In the genomic region with DNA sequence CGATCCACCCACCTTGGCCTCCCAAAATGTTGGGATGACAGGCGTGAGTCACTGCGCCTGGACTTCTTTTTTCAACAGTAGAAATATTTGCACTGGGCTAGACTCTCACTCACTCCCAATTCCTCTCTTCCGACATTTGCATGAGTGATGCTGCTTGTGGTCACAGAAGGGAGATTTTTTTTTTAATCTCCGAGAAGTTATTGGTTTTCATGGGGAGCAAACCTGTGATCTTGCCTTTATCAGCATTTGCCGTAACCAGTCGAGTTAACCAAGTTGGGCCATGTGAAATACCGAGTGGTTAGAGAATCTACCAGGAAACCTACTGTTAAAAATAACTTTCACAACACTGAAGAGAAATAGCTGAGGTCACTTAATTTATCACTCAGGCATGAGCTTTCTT, we compare ENCODE assay signal across 21 cellular contexts. TPM values are rescaled to one million over a fixed set of nuclear protein-coding genes. Genes with fewer than 3 reads are reported as not detected.
DNase-seq lines count a peak whose midpoint lies in the region; ATAC-seq and TF ChIP-seq lines count a peak whose summit lies in the region.
"Had no signal": no experiment of that assay in that cellular context is flagged by ENCODE, and none has a peak within 500 bp of the region (broad histone marks: within the 10 kb centered on the region; RNA-seq: fewer than 3 reads in every experiment).

No MANE protein-coding gene starts in this region.

- CTCF ChIA-PET in SK-N-SH (lab: Yijun Ruan, JAX): no interaction called here

- no peak overlapping the region for H3K4me3 ChIP-seq in SK-N-SH (ENCODE audit: low read depth in 2 of 2, low read length in 1 of 2)
- H3K4me3 ChIP-seq: ascending aorta, neural progenitor cell, SJSA1 had no signal

- H3K9me3 Mint-ChIP-seq in stimulated activated naive B cell treated with anti-CD40 and anti-IgM and Interleukin-4, amounts not matched to agents 10 μg/mL and 1 μg/mL and 100 μg/mL, for 72 hours: no peaks in the 10 kb centered on the region
- H3K9me3 Mint-ChIP-seq: neural progenitor cell had no signal

- H3K9me2 ChIP-seq in SK-N-SH: no peaks in the 10 kb centered on the region

- no peak overlapping the region for H3K27ac Mint-ChIP-seq in stimulated activated naive B cell treated with anti-CD40 and anti-IgM and Interleukin-4, amounts not matched to agents 10 μg/mL and 1 μg/mL and 100 μg/mL, for 72 hours
- H3K27ac Mint-ChIP-seq: neural progenitor cell had no signal

- DNase-seq in SKM-1 treated with dmso at 0.1 percent for 144 hours (lab: John Stamatoyannopoulos, UW; ENCODE audit: unreplicated experiment) (peak; percentile 26), SKM-1 (lab: John Stamatoyannopoulos, UW; ENCODE audit: unreplicated experiment) (no peak), OCI-M1 (lab: John Stamatoyannopoulos, UW) (peak; percentile 97), foreskin keratinocyte (no peak), AG08396 (ENCODE audit: low spot score) (no peak), SK-N-SH (no peak)
- no peak for DNase-seq in stimulated activated naive B cell treated with anti-CD40 and anti-IgM and Interleukin-4, amounts not matched to agents 10 μg/mL and 1 μg/mL and 100 μg/mL, for 72 hours
- no peak for DNase-seq in stimulated activated CD4-positive, alpha-beta T cell treated with anti-CD3 and anti-CD28 coated beads, Interleukin-1b, Interleukin-23, amount 100 ng/mL, for 48 hours
- DNase-seq: activated CD4-positive, alpha-beta T cell treated with anti-CD3 and anti-CD28 coated beads, Interleukin-2, amount 50 U/mL, for 1 hour; activated naive CD4-positive, alpha-beta T cell treated with Interleukin-2 at 50 U/mL for 16 hours; C1 segment of cervical spinal cord; DMS153; effector memory CD4-positive, alpha-beta T cell; islet precursor cell; NCI-H2029; NCI-H524 had no signal

- no peaks in the 10 kb centered on the region for H3K79me2 ChIP-seq in SK-N-SH (ENCODE audit: insufficient read depth)

- POLR2A ChIA-PET in SK-N-SH (lab: Yijun Ruan, JAX): no interaction called here

- no peak overlapping the region for H3K4me3 Mint-ChIP-seq in stimulated activated naive B cell treated with anti-CD40 and anti-IgM and Interleukin-4, amounts not matched to agents 10 μg/mL and 1 μg/mL and 100 μg/mL, for 72 hours
- H3K4me3 Mint-ChIP-seq: neural progenitor cell had no signal

- H3K27me3 Mint-ChIP-seq in stimulated activated naive B cell treated with anti-CD40 and anti-IgM and Interleukin-4, amounts not matched to agents 10 μg/mL and 1 μg/mL and 100 μg/mL, for 72 hours: peaks cover 45 to 68% of the 10 kb centered on the region in 2 donors

- no peaks in the 10 kb centered on the region for H4K20me1 ChIP-seq in SK-N-SH (ENCODE audit: insufficient read depth)

- H3K27me3 ChIP-seq in foreskin keratinocyte: no peaks in the 10 kb centered on the region
- H3K27me3 ChIP-seq in SK-N-SH (ENCODE audit: insufficient read depth): no peaks in the 10 kb centered on the region
- H3K27me3 ChIP-seq: ascending aorta, SJSA1 had no signal

- no peaks in the 10 kb centered on the region for H3K36me3 Mint-ChIP-seq in stimulated activated naive B cell treated with anti-CD40 and anti-IgM and Interleukin-4, amounts not matched to agents 10 μg/mL and 1 μg/mL and 100 μg/mL, for 72 hours
- H3K36me3 Mint-ChIP-seq: neural progenitor cell had no signal

- no peak overlapping the region for H3K4me2 ChIP-seq in SK-N-SH
- H3K4me2 ChIP-seq: neural progenitor cell had no signal

- no peak overlapping the region for H3K9ac ChIP-seq in SK-N-SH
- H3K9ac ChIP-seq: neural progenitor cell had no signal

- no peaks in the 10 kb centered on the region for H3K36me3 ChIP-seq in SK-N-SH (replicated peaks in 1 of 2; ENCODE audit: control insufficient read depth in 1 of 2, insufficient read depth in 2 of 2, low read length in 1 of 2)
- H3K36me3 ChIP-seq: neural progenitor cell, SJSA1 had no signal

- TF ChIP-seq CTCF in foreskin keratinocyte (conservative IDR thresholded peaks at IDR 0.05) (no peak), SK-N-SH (IDR thresholded peaks at IDR 0.05) (no peak)

- no peak for ATAC-seq in foreskin keratinocyte
- ATAC-seq in stimulated activated naive B cell treated with anti-CD40 and anti-IgM and Interleukin-4, amounts not matched to agents 10 μg/mL and 1 μg/mL and 100 μg/mL, for 72 hours (replicated peaks): peak; percentile 43 to 44

- no peaks in the 10 kb centered on the region for H3K9me3 ChIP-seq in SK-N-SH
- H3K9me3 ChIP-seq: ascending aorta, SJSA1 had no signal

- TF ChIP-seq RAD21 in SK-N-SH (IDR thresholded peaks at IDR 0.05; ENCODE audit: low read length): no peak

- H3K27ac ChIP-seq in foreskin keratinocyte (peak overlapping the region; percentile 97), SK-N-SH (ENCODE audit: low read depth in 2 of 2, low read length in 1 of 2) (no peak overlapping the region)
- H3K27ac ChIP-seq: neural progenitor cell, SJSA1 had no signal

- peaks cover 15 to 21% of the 10 kb centered on the region in 2 donors for H3K4me1 Mint-ChIP-seq in stimulated activated naive B cell treated with anti-CD40 and anti-IgM and Interleukin-4, amounts not matched to agents 10 μg/mL and 1 μg/mL and 100 μg/mL, for 72 hours

- H2AFZ ChIP-seq in SK-N-SH (ENCODE audit: low read depth): no peak overlapping the region
- H2AFZ ChIP-seq: neural progenitor cell had no signal

- 83% methylated on average over 8 of the region's 8 CpGs for WGBS in SK-N-SH (ENCODE audit: low lambda C conversion rate)

- no peaks in the 10 kb centered on the region for H3F3A ChIP-seq in SK-N-SH (replicated peaks; ENCODE audit: insufficient read depth)

- TF ChIP-seq EP300 in SK-N-SH (IDR thresholded peaks at IDR 0.05; ENCODE audit: borderline replicate concordance in 1 of 2, low read depth in 1 of 2, low read length in 1 of 2): no peak

- H3K4me1 ChIP-seq in foreskin keratinocyte (peaks cover 34% of the 10 kb centered on the region), SK-N-SH (ENCODE audit: control insufficient read depth in 1 of 2, insufficient read depth in 2 of 2, low read depth in 1 of 2, low read length in 1 of 2) (no peaks in the 10 kb centered on the region)
- H3K4me1 ChIP-seq: neural progenitor cell, SJSA1 had no signal

TF ChIP-seq in SK-N-SH, 30 proteins besides CTCF, POLR2A, EP300 and RAD21 (continues in another document):
- TF ChIP-seq TEAD4 (IDR thresholded peaks at IDR 0.05; ENCODE audit: borderline replicate concordance, insufficient read depth) (no peak), RCOR1 (IDR thresholded peaks at IDR 0.05; ENCODE audit: low read length) (no peak), FOXM1 (IDR thresholded peaks at IDR 0.05; ENCODE audit: low read depth) (no peak), JUND (IDR thresholded peaks at IDR 0.05) (no peak), ELF1 (IDR thresholded peaks at IDR 0.05) (no peak), NFIC (IDR thresholded peaks at IDR 0.05; ENCODE audit: borderline replicate concordance) (no peak), EZH2phosphoT487 (IDR thresholded peaks at IDR 0.05; ENCODE audit: borderline replicate concordance, low read depth) (no peak), RFX5 (IDR thresholded peaks at IDR 0.05; ENCODE audit: low read length) (no peak)
- TF ChIP-seq, protein P1, sequence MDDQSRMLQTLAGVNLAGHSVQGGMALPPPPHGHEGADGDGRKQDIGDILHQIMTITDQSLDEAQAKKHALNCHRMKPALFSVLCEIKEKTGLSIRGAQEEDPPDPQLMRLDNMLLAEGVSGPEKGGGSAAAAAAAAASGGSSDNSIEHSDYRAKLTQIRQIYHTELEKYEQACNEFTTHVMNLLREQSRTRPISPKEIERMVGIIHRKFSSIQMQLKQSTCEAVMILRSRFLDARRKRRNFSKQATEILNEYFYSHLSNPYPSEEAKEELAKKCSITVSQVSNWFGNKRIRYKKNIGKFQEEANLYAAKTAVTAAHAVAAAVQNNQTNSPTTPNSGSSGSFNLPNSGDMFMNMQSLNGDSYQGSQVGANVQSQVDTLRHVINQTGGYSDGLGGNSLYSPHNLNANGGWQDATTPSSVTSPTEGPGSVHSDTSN (IDR thresholded peaks at IDR 0.05): no peak
- TF ChIP-seq, protein P2, sequence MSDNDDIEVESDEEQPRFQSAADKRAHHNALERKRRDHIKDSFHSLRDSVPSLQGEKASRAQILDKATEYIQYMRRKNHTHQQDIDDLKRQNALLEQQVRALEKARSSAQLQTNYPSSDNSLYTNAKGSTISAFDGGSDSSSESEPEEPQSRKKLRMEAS (IDR thresholded peaks at IDR 0.05; ENCODE audit: low read depth): no peak
- TF ChIP-seq, protein P3, sequence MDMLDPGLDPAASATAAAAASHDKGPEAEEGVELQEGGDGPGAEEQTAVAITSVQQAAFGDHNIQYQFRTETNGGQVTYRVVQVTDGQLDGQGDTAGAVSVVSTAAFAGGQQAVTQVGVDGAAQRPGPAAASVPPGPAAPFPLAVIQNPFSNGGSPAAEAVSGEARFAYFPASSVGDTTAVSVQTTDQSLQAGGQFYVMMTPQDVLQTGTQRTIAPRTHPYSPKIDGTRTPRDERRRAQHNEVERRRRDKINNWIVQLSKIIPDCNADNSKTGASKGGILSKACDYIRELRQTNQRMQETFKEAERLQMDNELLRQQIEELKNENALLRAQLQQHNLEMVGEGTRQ (IDR thresholded peaks at IDR 0.05; ENCODE audit: borderline replicate concordance, low read depth, low read length): no peak
- TF ChIP-seq, protein P4, sequence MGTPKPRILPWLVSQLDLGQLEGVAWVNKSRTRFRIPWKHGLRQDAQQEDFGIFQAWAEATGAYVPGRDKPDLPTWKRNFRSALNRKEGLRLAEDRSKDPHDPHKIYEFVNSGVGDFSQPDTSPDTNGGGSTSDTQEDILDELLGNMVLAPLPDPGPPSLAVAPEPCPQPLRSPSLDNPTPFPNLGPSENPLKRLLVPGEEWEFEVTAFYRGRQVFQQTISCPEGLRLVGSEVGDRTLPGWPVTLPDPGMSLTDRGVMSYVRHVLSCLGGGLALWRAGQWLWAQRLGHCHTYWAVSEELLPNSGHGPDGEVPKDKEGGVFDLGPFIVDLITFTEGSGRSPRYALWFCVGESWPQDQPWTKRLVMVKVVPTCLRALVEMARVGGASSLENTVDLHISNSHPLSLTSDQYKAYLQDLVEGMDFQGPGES (IDR thresholded peaks at IDR 0.05; ENCODE audit: low read depth, low read length): no peak

RNA-seq across cellular contexts. Expression of a gene that starts 21.0 kb away (rescaled TPM):
- total RNA-seq in foreskin keratinocyte: 0.24 and 0.49 TPM in 2 replicates
- 0.03 and 0.12 TPM in 2 replicates for polyA plus RNA-seq in foreskin keratinocyte
- 0.05 TPM in 1 of 2 replicates, not detected in the other for polyA plus RNA-seq in SK-N-SH (2012; rRNA removed)
- 0.03 TPM in 1 of 2 replicates, not detected in the other for polyA plus RNA-seq in SK-N-SH (2012; cell fraction: cytosol; rRNA removed)
- polyA plus RNA-seq in SK-N-SH (2012; cell fraction: nucleus; rRNA removed): 0.01 and 0.04 TPM in 2 replicates
- total RNA-seq: OCI-LY7 had no signal
- polyA plus RNA-seq: fibroblast of lung had no signal

Comparison
In these comparisons a context has a peak if more than half of its experiments do, and no peak if none do; other contexts are left out.
1. DNase-seq: peak in SKM-1 treated with dmso at 0.1 percent for 144 hours (single experiment) and OCI-M1 (single experiment); none in SKM-1 (single experiment), foreskin keratinocyte (0 of 2), stimulated activated naive B cell treated with anti-CD40 and anti-IgM and Interleukin-4, amounts not matched to agents 10 μg/mL and 1 μg/mL and 100 μg/mL, for 72 hours (single experiment), stimulated activated CD4-positive, alpha-beta T cell treated with anti-CD3 and anti-CD28 coated beads, Interleukin-1b, Interleukin-23, amount 100 ng/mL, for 48 hours (single experiment), AG08396 (single experiment) and SK-N-SH (single experiment).